Comparison of ENCODE assay signal across 8 cellular contexts in the genomic region with DNA sequence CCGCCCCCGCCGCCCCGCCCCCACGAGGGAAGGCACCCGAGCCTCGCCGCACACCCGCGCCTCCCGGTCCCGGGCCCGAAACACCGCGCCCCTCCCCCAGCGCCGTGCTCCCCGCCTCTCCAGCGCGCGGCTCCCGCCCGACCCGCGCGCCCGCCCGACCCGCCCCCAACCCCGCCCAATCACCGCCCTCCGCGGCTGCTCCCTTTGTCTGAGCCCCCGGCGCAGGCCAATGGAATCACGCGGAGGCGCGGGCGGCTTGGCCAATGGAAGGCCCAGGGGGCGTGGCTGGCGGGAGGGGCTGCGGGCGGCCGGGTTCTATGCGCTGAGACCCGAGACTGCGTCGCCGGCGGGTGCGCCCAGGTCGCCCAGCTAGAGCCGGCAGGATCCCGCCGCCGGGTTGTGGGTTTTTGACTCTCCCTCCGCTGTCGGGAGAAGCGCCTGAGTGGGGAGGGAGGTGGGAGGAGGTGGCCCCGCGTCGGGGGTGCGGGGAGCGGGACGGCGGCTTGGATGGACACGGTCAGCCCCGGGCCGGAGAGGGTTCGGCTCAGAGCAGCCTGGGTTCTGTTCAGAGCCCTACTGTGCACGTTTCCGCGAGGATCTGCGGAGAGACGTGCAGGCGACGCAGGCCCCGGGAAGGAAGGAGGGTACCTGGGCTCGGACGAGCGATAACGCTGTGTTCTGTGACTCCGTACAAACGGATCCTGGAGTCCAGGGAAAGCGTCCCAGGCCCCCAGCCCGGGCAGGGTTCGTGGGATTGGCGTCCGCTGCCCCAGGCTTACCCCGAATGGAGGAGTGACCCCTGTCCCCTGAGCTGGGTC. TPM values are rescaled to one million over a fixed set of nuclear protein-coding genes. Genes with fewer than 3 reads are reported as not detected.
DNase-seq lines count a peak whose midpoint lies in the region; ATAC-seq and TF ChIP-seq lines count a peak whose summit lies in the region.

No MANE protein-coding gene starts in this region.

- DNase-seq in NCI-H446 treated with DMSO at 0.1 percent for 48 hours (lab: John Stamatoyannopoulos, UW) (peak; percentile 91), cerebellum (ENCODE audit: low spot score) (peak; percentile 100), kidney glomerular epithelial cell (lab: John Stamatoyannopoulos, UW) (peak; percentile 74)
- DNase-seq in activated CD4-positive, alpha-beta T cell treated with anti-CD3 and anti-CD28 coated beads for 24 hours (ENCODE audit: low read depth in 2 of 2), result peak; percentile 89 to 96
- DNase-seq in stimulated activated CD4-positive, alpha-beta T cell treated with anti-CD3 and anti-CD28 coated beads, Interleukin-15, amount 100 ng/mL, for 24 hours, result peak; percentile 99

- H3K79me2 ChIP-seq in ACC112 (ENCODE audit: control insufficient read depth, insufficient read depth, low read length, unreplicated experiment), result peaks cover 42% of the 10 kb centered on the region

- ATAC-seq in HG03196 (IDR thresholded peaks at IDR 0.05; ENCODE audit: unreplicated experiment), result peak; percentile 75

- no peaks in the 10 kb centered on the region for H3K4me1 ChIP-seq in ACC112 (ENCODE audit: control insufficient read depth, insufficient read depth, low read length, unreplicated experiment)

- no peak overlapping the region for H3K27ac ChIP-seq in ACC112 (ENCODE audit: low read depth, low read length)

- H3K4me3 ChIP-seq in ACC112 (ENCODE audit: low read depth, low read length), result peak overlapping the region; percentile 87

- no peaks in the 10 kb centered on the region for H3K36me3 ChIP-seq in ACC112 (ENCODE audit: insufficient read depth, low read length)

- peak overlapping the region; percentile 58 for H2AFZ ChIP-seq in ACC112 (ENCODE audit: low read length, unreplicated experiment)

- H3K27me3 ChIP-seq in ACC112 (ENCODE audit: insufficient read depth, low read length), result no peaks in the 10 kb centered on the region

- in situ Hi-C loops in GM18951 (cut with MboI; ENCODE audit: low sequenced_read_pairs, unreplicated experiment), result no loop called here

- peak; percentile 33 for TF ChIP-seq POLR2A in GM18951 (IDR thresholded peaks at IDR 0.05; ENCODE audit: extremely low read depth, insufficient read depth, insufficient read length)

RNA-seq across cellular contexts. Expression of gene BAHCC1, which starts 49.0 kb away (rescaled TPM):
- total RNA-seq in cerebellum, result 20.5 TPM

RNA-seq across cellular contexts. Expression of gene SLC38A10, which starts 51.2 kb away (rescaled TPM):
- 20.4 TPM for total RNA-seq in cerebellum
